Comparison of ENCODE assay signal across 26 cellular contexts in genomic region chr22:48803993-48804810, GRCh38.
"Had no signal": no experiment of that assay in that cellular context is flagged by ENCODE, and none has a peak within 500 bp of the region (broad histone marks: within the 10 kb centered on the region; RNA-seq: fewer than 3 reads in every experiment).

No MANE protein-coding gene starts in this region.

- H3K9me3 ChIP-seq: adrenal gland, esophagus squamous epithelium, gastrocnemius medialis, mucosa of descending colon, sigmoid colon, testis had no signal

- H3K27ac Mint-ChIP-seq: activated CD4-positive, alpha-beta memory T cell treated with anti-CD3 and anti-CD28 coated beads, Interleukin-2, amount 10 ng/mL, durations not matched to agents 7 days and 5 days; activated CD4-positive, alpha-beta T cell treated with anti-CD3 and anti-CD28 coated beads, Interleukin-2, amount 10 ng/mL, durations not matched to agents 24 days and 14 days; activated naive CD8-positive, alpha-beta T cell; activated T-helper 1 cell treated with anti-CD3 and anti-CD28 coated beads, Interleukin-12 subunit alpha, Interleukin-12 subunit beta, Interleukin-2, Interleukin-4 antibody, amounts not matched to agents 30 ng/mL and 10 ng/mL and 1 ng/mL, durations not matched to agents 14 hours and 24 hours and 36 hours; effector memory CD8-positive, alpha-beta T cell; memory B cell; nephron progenitor cell; T-helper 17 cell had no signal

- H3K36me3 ChIP-seq: adrenal gland, esophagus squamous epithelium, gastrocnemius medialis, sigmoid colon had no signal

- ATAC-seq: effector memory CD8-positive, alpha-beta T cell; gastrocnemius medialis; mucosa of descending colon; T-helper 17 cell had no signal

- H3K4me3 Mint-ChIP-seq: activated CD4-positive, alpha-beta memory T cell treated with anti-CD3 and anti-CD28 coated beads, Interleukin-2, amount 10 ng/mL, durations not matched to agents 7 days and 5 days; activated CD4-positive, alpha-beta T cell treated with anti-CD3 and anti-CD28 coated beads, Interleukin-2, amount 10 ng/mL, durations not matched to agents 24 days and 14 days; activated naive CD8-positive, alpha-beta T cell; activated T-helper 1 cell treated with anti-CD3 and anti-CD28 coated beads, Interleukin-12 subunit alpha, Interleukin-12 subunit beta, Interleukin-2, Interleukin-4 antibody, amounts not matched to agents 30 ng/mL and 10 ng/mL and 1 ng/mL, durations not matched to agents 14 hours and 24 hours and 36 hours; central memory CD8-positive, alpha-beta T cell; effector memory CD8-positive, alpha-beta T cell; memory B cell; nephron progenitor cell; T-helper 17 cell had no signal

- H3K27ac ChIP-seq: adrenal gland, dorsolateral prefrontal cortex, esophagus squamous epithelium, gastrocnemius medialis, sigmoid colon, testis had no signal

- H3K4me2 ChIP-seq: smooth muscle cell had no signal

- FAIRE-seq: astrocyte, colon had no signal

- H3K36me3 Mint-ChIP-seq: activated naive CD8-positive, alpha-beta T cell; memory B cell had no signal

- H3K27me3 ChIP-seq: gastrocnemius medialis, testis had no signal

- H3K4me3 ChIP-seq: adrenal gland, dorsolateral prefrontal cortex, esophagus squamous epithelium, gastrocnemius medialis, mucosa of descending colon, sigmoid colon, smooth muscle cell, testis had no signal

- DNase-seq: activated CD4-positive, alpha-beta memory T cell treated with anti-CD3 and anti-CD28 coated beads, Interleukin-2, amount 10 ng/mL, durations not matched to agents 7 days and 5 days; activated CD4-positive, alpha-beta T cell treated with anti-CD3 and anti-CD28 coated beads, Interleukin-2, amount 10 ng/mL, durations not matched to agents 24 days and 14 days; adrenal gland; effector memory CD8-positive, alpha-beta T cell; esophagus squamous epithelium; gastrocnemius medialis; hippocampal formation; nephron progenitor cell; occipital lobe; retina; sigmoid colon; stimulated activated CD4-positive, alpha-beta T cell treated with anti-CD3 and anti-CD28 coated beads, Interleukin-2, amount 100 ng/mL, for 48 hours; stimulated activated naive CD4-positive, alpha-beta T cell; SW 1271; T-helper 17 cell; testis; trophoblast cell had no signal

- H3K4me1 ChIP-seq: adrenal gland, esophagus squamous epithelium, gastrocnemius medialis, testis had no signal

- H3K4me1 Mint-ChIP-seq: activated CD4-positive, alpha-beta memory T cell treated with anti-CD3 and anti-CD28 coated beads, Interleukin-2, amount 10 ng/mL, durations not matched to agents 7 days and 5 days; activated CD4-positive, alpha-beta T cell treated with anti-CD3 and anti-CD28 coated beads, Interleukin-2, amount 10 ng/mL, durations not matched to agents 24 days and 14 days; central memory CD8-positive, alpha-beta T cell; memory B cell; T-helper 17 cell had no signal

- H3K27me3 Mint-ChIP-seq: activated CD4-positive, alpha-beta memory T cell treated with anti-CD3 and anti-CD28 coated beads, Interleukin-2, amount 10 ng/mL, durations not matched to agents 7 days and 5 days; activated CD4-positive, alpha-beta T cell treated with anti-CD3 and anti-CD28 coated beads, Interleukin-2, amount 10 ng/mL, durations not matched to agents 24 days and 14 days; central memory CD8-positive, alpha-beta T cell; memory B cell had no signal

- H3K9me3 Mint-ChIP-seq: activated CD4-positive, alpha-beta memory T cell treated with anti-CD3 and anti-CD28 coated beads, Interleukin-2, amount 10 ng/mL, durations not matched to agents 7 days and 5 days; activated CD4-positive, alpha-beta T cell treated with anti-CD3 and anti-CD28 coated beads, Interleukin-2, amount 10 ng/mL, durations not matched to agents 24 days and 14 days; activated T-helper 1 cell treated with anti-CD3 and anti-CD28 coated beads, Interleukin-12 subunit alpha, Interleukin-12 subunit beta, Interleukin-2, Interleukin-4 antibody, amounts not matched to agents 30 ng/mL and 10 ng/mL and 1 ng/mL, durations not matched to agents 14 hours and 24 hours and 36 hours; central memory CD8-positive, alpha-beta T cell; effector memory CD8-positive, alpha-beta T cell; memory B cell had no signal
